2 cellular contexts compared by ENCODE assay signal in genomic region chr9:127942152-127943010, GRCh38.
TF ChIP-seq lines count a peak whose summit lies in the region.

No MANE protein-coding gene starts in this region.

TF ChIP-seq in IMR-90, 13 proteins besides CTCF, POLR2A, EP300 and RAD21:
- no peak for TF ChIP-seq CEBPB (IDR thresholded peaks at IDR 0.05; ENCODE audit: low read depth, low read length)
- TF ChIP-seq RCOR1 (IDR thresholded peaks at IDR 0.05; ENCODE audit: insufficient replicate concordance, low read length), result peak; percentile 45
- no peak for TF ChIP-seq FOS (IDR thresholded peaks at IDR 0.05; ENCODE audit: low read depth, low read length)
- peak; percentile 72; the same call in 1 of the 2 replicates for TF ChIP-seq BHLHE40 (IDR thresholded peaks at IDR 0.05; ENCODE audit: low read depth, low read length)
- no peak for TF ChIP-seq ELK1 (IDR thresholded peaks at IDR 0.05; ENCODE audit: borderline replicate concordance, low read depth, low read length)
- TF ChIP-seq SMC3 (IDR thresholded peaks at IDR 0.05; ENCODE audit: low read depth, low read length), result peak; percentile 60
- no peak for TF ChIP-seq MXI1 (IDR thresholded peaks at IDR 0.05; ENCODE audit: borderline replicate concordance, low read depth, low read length)
- TF ChIP-seq RFX5 (IDR thresholded peaks at IDR 0.05; ENCODE audit: low read depth, low read length), result no peak
- 0 out of 2 replicates have a peak, but pooled peaks have one; percentile 42 for TF ChIP-seq MAZ (IDR thresholded peaks at IDR 0.05; ENCODE audit: borderline replicate concordance, low read depth, low read length)
- TF ChIP-seq USF2 (IDR thresholded peaks at IDR 0.05; ENCODE audit: low read depth, low read length), result no peak
- no peak for TF ChIP-seq NFE2L2 (IDR thresholded peaks at IDR 0.05; ENCODE audit: low read depth, low read length)
- no peak for TF ChIP-seq CHD1 (IDR thresholded peaks at IDR 0.05; ENCODE audit: low read depth, low read length)
- TF ChIP-seq MAFK (IDR thresholded peaks at IDR 0.05; ENCODE audit: low read depth, low read length), result no peak

TF ChIP-seq in SK-N-SH, 30 proteins besides CTCF, POLR2A, EP300 and RAD21:
- no peak for TF ChIP-seq FOXM1 (IDR thresholded peaks at IDR 0.05; ENCODE audit: low read depth)
- TF ChIP-seq SMC3 (IDR thresholded peaks at IDR 0.05; ENCODE audit: low read depth, low read length), result peak; percentile 53
- TF ChIP-seq CHD2 (IDR thresholded peaks at IDR 0.05; ENCODE audit: low read length, partially characterized antibody), result peak; percentile 38
